In the genomic region with DNA sequence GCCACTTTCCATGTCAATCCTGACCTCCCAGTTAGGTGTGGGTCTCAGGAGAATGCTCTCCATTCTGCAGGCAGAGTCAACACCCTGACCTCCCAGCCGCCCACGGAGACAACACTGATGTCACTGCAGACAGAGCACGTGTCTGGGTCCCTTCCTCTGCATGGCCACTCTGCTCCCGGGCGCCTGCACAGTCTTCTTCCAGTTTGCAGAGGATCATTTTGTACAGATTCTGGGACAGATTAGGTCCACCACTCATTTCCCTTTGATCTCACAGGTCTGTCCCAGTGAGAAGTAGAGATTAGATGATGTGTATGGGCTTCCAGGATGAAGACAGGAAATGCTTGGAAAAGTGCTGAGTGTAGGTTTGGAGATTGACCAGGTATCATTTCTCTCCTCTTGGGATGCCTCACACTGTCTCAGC, we compare ENCODE assay signal across 1 cellular context.
TF ChIP-seq lines count a peak whose summit lies in the region.

No MANE protein-coding gene starts in this region.

TF ChIP-seq in HepG2, 621 proteins besides CTCF, POLR2A, EP300 and RAD21 (continued from another document and continues in another):
- peak; percentile 67 for TF ChIP-seq ZHX2 (IDR thresholded peaks at IDR 0.05; ENCODE audit: low read depth)
- TF ChIP-seq ZHX2 (CRISPR knock-in tag; IDR thresholded peaks at IDR 0.05; ENCODE audit: borderline replicate concordance) = no peak
- no peak for TF ChIP-seq NFKBIZ (CRISPR knock-in tag; IDR thresholded peaks at IDR 0.05)
- TF ChIP-seq ZNF775 (CRISPR knock-in tag; IDR thresholded peaks at IDR 0.05; ENCODE audit: borderline replicate concordance) = no peak
- TF ChIP-seq ZNF543 (CRISPR knock-in tag; IDR thresholded peaks at IDR 0.05) = peak; percentile 47; the same call in 1 of the 2 replicates
- TF ChIP-seq ZFP41 (CRISPR knock-in tag; IDR thresholded peaks at IDR 0.05; ENCODE audit: borderline replicate concordance) = no peak
- TF ChIP-seq ZNF703 (CRISPR knock-in tag; IDR thresholded peaks at IDR 0.05; ENCODE audit: borderline replicate concordance) = no peak
- TF ChIP-seq AKAP8 (CRISPR knock-in tag; IDR thresholded peaks at IDR 0.05) = no peak
- TF ChIP-seq, protein P1, sequence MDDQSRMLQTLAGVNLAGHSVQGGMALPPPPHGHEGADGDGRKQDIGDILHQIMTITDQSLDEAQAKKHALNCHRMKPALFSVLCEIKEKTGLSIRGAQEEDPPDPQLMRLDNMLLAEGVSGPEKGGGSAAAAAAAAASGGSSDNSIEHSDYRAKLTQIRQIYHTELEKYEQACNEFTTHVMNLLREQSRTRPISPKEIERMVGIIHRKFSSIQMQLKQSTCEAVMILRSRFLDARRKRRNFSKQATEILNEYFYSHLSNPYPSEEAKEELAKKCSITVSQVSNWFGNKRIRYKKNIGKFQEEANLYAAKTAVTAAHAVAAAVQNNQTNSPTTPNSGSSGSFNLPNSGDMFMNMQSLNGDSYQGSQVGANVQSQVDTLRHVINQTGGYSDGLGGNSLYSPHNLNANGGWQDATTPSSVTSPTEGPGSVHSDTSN (CRISPR knock-in tag; IDR thresholded peaks at IDR 0.05; ENCODE audit: borderline replicate concordance) = no peak
- TF ChIP-seq ARID5B (CRISPR knock-in tag; IDR thresholded peaks at IDR 0.05) = peak; percentile 64
- TF ChIP-seq ZNF589 (CRISPR knock-in tag; conservative IDR thresholded peaks at IDR 0.05) = no peak
- no peak; the same call in 1 of the 2 replicates for TF ChIP-seq ZSCAN21 (CRISPR knock-in tag; IDR thresholded peaks at IDR 0.05; ENCODE audit: borderline replicate concordance)
- TF ChIP-seq U2AF2 (IDR thresholded peaks at IDR 0.05; ENCODE audit: low read depth, low read length) = no peak
- TF ChIP-seq XBP1 (CRISPR knock-in tag; IDR thresholded peaks at IDR 0.05) = no peak
- TF ChIP-seq SIX4 (CRISPR knock-in tag; IDR thresholded peaks at IDR 0.05) = no peak
- TF ChIP-seq RBM22 (optimal IDR thresholded peaks at IDR 0.05; ENCODE audit: low read length) = no peak
- peak; percentile 47; the same call in 1 of the 2 replicates for TF ChIP-seq TCF7 (IDR thresholded peaks at IDR 0.05; ENCODE audit: low read depth)
- no peak for TF ChIP-seq RARG (CRISPR knock-in tag; IDR thresholded peaks at IDR 0.05; ENCODE audit: low read depth)
- no peak for TF ChIP-seq PHF21A (CRISPR knock-in tag; IDR thresholded peaks at IDR 0.05)
- TF ChIP-seq ZNF878 (CRISPR knock-in tag; IDR thresholded peaks at IDR 0.05) = peak; percentile 79
- no peak for TF ChIP-seq GLI4 (CRISPR knock-in tag; IDR thresholded peaks at IDR 0.05; ENCODE audit: borderline replicate concordance)
- TF ChIP-seq SMARCC2 (IDR thresholded peaks at IDR 0.05) = no peak
- TF ChIP-seq, protein P2, sequence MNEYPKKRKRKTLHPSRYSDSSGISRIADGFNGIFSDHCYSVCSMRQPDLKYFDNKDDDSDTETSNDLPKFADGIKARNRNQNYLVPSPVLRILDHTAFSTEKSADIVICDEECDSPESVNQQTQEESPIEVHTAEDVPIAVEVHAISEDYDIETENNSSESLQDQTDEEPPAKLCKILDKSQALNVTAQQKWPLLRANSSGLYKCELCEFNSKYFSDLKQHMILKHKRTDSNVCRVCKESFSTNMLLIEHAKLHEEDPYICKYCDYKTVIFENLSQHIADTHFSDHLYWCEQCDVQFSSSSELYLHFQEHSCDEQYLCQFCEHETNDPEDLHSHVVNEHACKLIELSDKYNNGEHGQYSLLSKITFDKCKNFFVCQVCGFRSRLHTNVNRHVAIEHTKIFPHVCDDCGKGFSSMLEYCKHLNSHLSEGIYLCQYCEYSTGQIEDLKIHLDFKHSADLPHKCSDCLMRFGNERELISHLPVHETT (CRISPR knock-in tag; conservative IDR thresholded peaks at IDR 0.05) = 0 out of 2 replicates have a peak, but pooled peaks have one; percentile 7
- TF ChIP-seq MLXIP (CRISPR knock-in tag; IDR thresholded peaks at IDR 0.05; ENCODE audit: borderline replicate concordance) = peak; percentile 97
- no peak for TF ChIP-seq ZNF354B (CRISPR knock-in tag; IDR thresholded peaks at IDR 0.05)
- no peak for TF ChIP-seq ZFP62 (CRISPR knock-in tag; IDR thresholded peaks at IDR 0.05)
- no peak for TF ChIP-seq TEF (CRISPR knock-in tag; IDR thresholded peaks at IDR 0.05)
- TF ChIP-seq, protein P3, sequence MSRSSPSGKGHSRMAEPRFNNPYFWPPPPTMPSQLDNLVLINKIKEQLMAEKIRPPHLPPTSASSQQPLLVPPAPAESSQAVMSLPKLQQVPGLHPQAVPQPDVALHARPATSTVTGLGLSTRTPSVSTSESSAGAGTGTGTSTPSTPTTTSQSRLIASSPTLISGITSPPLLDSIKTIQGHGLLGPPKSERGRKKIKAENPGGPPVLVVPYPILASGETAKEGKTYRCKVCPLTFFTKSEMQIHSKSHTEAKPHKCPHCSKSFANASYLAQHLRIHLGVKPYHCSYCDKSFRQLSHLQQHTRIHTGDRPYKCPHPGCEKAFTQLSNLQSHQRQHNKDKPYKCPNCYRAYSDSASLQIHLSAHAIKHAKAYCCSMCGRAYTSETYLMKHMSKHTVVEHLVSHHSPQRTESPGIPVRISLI (CRISPR knock-in tag; IDR thresholded peaks at IDR 0.05; ENCODE audit: borderline replicate concordance) = no peak
- TF ChIP-seq ZBTB42 (CRISPR knock-in tag; IDR thresholded peaks at IDR 0.05) = no peak
- TF ChIP-seq TOPORS (CRISPR knock-in tag; IDR thresholded peaks at IDR 0.05) = no peak
- no peak for TF ChIP-seq ZNF264 (CRISPR knock-in tag; IDR thresholded peaks at IDR 0.05)
- peak; percentile 87; the same call in 1 of the 2 replicates for TF ChIP-seq KLF6 (CRISPR knock-in tag; IDR thresholded peaks at IDR 0.05)
- TF ChIP-seq IRF9 (CRISPR knock-in tag; IDR thresholded peaks at IDR 0.05; ENCODE audit: borderline replicate concordance) = no peak
- TF ChIP-seq ZNF879 (CRISPR knock-in tag; IDR thresholded peaks at IDR 0.05) = no peak
- TF ChIP-seq, protein P4, sequence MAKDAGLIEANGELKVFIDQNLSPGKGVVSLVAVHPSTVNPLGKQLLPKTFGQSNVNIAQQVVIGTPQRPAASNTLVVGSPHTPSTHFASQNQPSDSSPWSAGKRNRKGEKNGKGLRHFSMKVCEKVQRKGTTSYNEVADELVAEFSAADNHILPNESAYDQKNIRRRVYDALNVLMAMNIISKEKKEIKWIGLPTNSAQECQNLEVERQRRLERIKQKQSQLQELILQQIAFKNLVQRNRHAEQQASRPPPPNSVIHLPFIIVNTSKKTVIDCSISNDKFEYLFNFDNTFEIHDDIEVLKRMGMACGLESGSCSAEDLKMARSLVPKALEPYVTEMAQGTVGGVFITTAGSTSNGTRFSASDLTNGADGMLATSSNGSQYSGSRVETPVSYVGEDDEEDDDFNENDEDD (CRISPR knock-in tag; IDR thresholded peaks at IDR 0.05; ENCODE audit: borderline replicate concordance) = peak; percentile 90; the same call in 1 of the 2 replicates
- no peak for TF ChIP-seq CREB1 (IDR thresholded peaks at IDR 0.05)
- TF ChIP-seq CREB1 (CRISPR knock-in tag; IDR thresholded peaks at IDR 0.05) = peak; percentile 55; the same call in 1 of the 2 replicates
- no peak; the same call in 1 of the 2 replicates for TF ChIP-seq ZNF552 (CRISPR knock-in tag; IDR thresholded peaks at IDR 0.05; ENCODE audit: borderline replicate concordance)
- TF ChIP-seq ZNF652 (CRISPR knock-in tag; IDR thresholded peaks at IDR 0.05; ENCODE audit: borderline replicate concordance, low read depth) = 0 out of 2 replicates have a peak, but pooled peaks have one; percentile 14
- no peak for TF ChIP-seq KMT2B (CRISPR knock-in tag; IDR thresholded peaks at IDR 0.05)
- TF ChIP-seq MED1 (CRISPR knock-in tag; IDR thresholded peaks at IDR 0.05) = peak; percentile 79
- TF ChIP-seq POLR2AphosphoS2 (IDR thresholded peaks at IDR 0.05; ENCODE audit: low read depth, low read length) = no peak
- TF ChIP-seq ZNF205 (CRISPR knock-in tag; IDR thresholded peaks at IDR 0.05) = no peak
